In the genomic region with DNA sequence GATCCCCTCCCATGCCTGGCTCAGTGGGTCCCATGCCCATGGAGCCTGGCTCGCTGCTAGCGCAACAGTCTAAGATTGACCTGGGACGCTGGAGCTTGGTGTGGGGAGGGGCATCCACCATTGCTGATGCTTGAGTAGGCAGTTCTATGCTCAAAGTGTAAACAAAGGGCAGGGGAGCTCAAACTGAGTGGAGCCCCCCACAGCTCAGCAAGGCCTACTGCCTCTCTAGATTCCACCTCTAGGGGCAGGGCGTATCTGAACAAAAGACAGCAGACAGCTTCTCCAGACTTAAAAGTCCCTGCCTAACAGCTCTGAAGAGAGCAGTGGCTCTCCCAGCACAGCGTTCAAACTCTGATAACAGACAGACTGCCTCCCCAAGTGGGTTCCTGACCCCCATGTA, we compare ENCODE assay signal across 29 cellular contexts. TPM values are rescaled to one million over a fixed set of nuclear protein-coding genes. Genes with fewer than 3 reads are reported as not detected.
"Had no signal": no experiment of that assay in that cellular context is flagged by ENCODE, and none has a peak within 500 bp of the region (broad histone marks: within the 10 kb centered on the region; RNA-seq: fewer than 3 reads in every experiment).

No MANE protein-coding gene starts in this region.

- H3K4me1 Mint-ChIP-seq: activated CD4-positive, alpha-beta memory T cell treated with anti-CD3 and anti-CD28 coated beads, Interleukin-2, amount 10 ng/mL, durations not matched to agents 7 days and 5 days; activated CD4-positive, alpha-beta T cell treated with anti-CD3 and anti-CD28 coated beads, Interleukin-2, amount 10 ng/mL, durations not matched to agents 7 days and 5 days; activated T-helper 17 cell treated with anti-CD3 and anti-CD28 coated beads, Interleukin-2, amount 50 U/mL, for 72 hours; central memory CD8-positive, alpha-beta T cell had no signal

- H3K4me3 ChIP-seq: coronary artery, dorsolateral prefrontal cortex, esophagus muscularis mucosa, gastroesophageal sphincter had no signal

- H3K9me3 ChIP-seq: esophagus muscularis mucosa, gastroesophageal sphincter had no signal

- H3K27ac ChIP-seq: brain microvascular endothelial cell, coronary artery, dorsolateral prefrontal cortex, esophagus muscularis mucosa, gastroesophageal sphincter had no signal

- H3K4me3 Mint-ChIP-seq: activated CD4-positive, alpha-beta memory T cell treated with anti-CD3 and anti-CD28 coated beads, Interleukin-2, amount 10 ng/mL, durations not matched to agents 7 days and 5 days; activated CD4-positive, alpha-beta T cell treated with anti-CD3 and anti-CD28 coated beads, Interleukin-2, amount 10 ng/mL, durations not matched to agents 7 days and 5 days; activated naive CD8-positive, alpha-beta T cell; activated T-cell treated with anti-CD3 and anti-CD28 coated beads, Interleukin-2, amount 50 U/mL, for 4 hours; activated T-helper 17 cell treated with anti-CD3 and anti-CD28 coated beads, Interleukin-2, amount 50 U/mL, for 72 hours; central memory CD8-positive, alpha-beta T cell; dendritic cell treated with granulocyte-macrophage colony-stimulating factor and Interleukin-4, amounts not matched to agents 40 ng/mL and 50 ng/mL, for 4 days had no signal

- H3K27me3 ChIP-seq: brain microvascular endothelial cell had no signal

- H3K9me3 Mint-ChIP-seq: activated CD4-positive, alpha-beta memory T cell treated with anti-CD3 and anti-CD28 coated beads, Interleukin-2, amount 10 ng/mL, durations not matched to agents 7 days and 5 days; activated CD4-positive, alpha-beta T cell treated with anti-CD3 and anti-CD28 coated beads, Interleukin-2, amount 10 ng/mL, durations not matched to agents 7 days and 5 days; activated T-cell treated with anti-CD3 and anti-CD28 coated beads, Interleukin-2, amount 50 U/mL, for 4 hours; activated T-helper 17 cell treated with anti-CD3 and anti-CD28 coated beads, Interleukin-2, amount 50 U/mL, for 72 hours; central memory CD8-positive, alpha-beta T cell; dendritic cell treated with granulocyte-macrophage colony-stimulating factor and Interleukin-4, amounts not matched to agents 40 ng/mL and 50 ng/mL, for 4 days had no signal

- ATAC-seq: activated T-cell treated with anti-CD3 and anti-CD28 coated beads, Interleukin-2, amount 50 U/mL, for 4 hours; activated T-helper 17 cell treated with anti-CD3 and anti-CD28 coated beads, Interleukin-2, amount 50 U/mL, for 72 hours; gastroesophageal sphincter had no signal

- H3K4me1 ChIP-seq: esophagus muscularis mucosa, gastroesophageal sphincter had no signal

- H3K27ac Mint-ChIP-seq: activated CD4-positive, alpha-beta memory T cell treated with anti-CD3 and anti-CD28 coated beads, Interleukin-2, amount 10 ng/mL, durations not matched to agents 7 days and 5 days; activated CD4-positive, alpha-beta T cell treated with anti-CD3 and anti-CD28 coated beads, Interleukin-2, amount 10 ng/mL, durations not matched to agents 7 days and 5 days; activated naive CD8-positive, alpha-beta T cell; activated T-helper 17 cell treated with anti-CD3 and anti-CD28 coated beads, Interleukin-2, amount 50 U/mL, for 72 hours; dendritic cell treated with granulocyte-macrophage colony-stimulating factor and Interleukin-4, amounts not matched to agents 40 ng/mL and 50 ng/mL, for 4 days had no signal

- H3K36me3 ChIP-seq: brain microvascular endothelial cell, esophagus muscularis mucosa, gastroesophageal sphincter had no signal

- H3K36me3 Mint-ChIP-seq: activated naive CD8-positive, alpha-beta T cell had no signal

- DNase-seq: activated CD4-positive, alpha-beta memory T cell treated with anti-CD3 and anti-CD28 coated beads, Interleukin-2, amount 10 ng/mL, durations not matched to agents 7 days and 5 days; activated CD4-positive, alpha-beta T cell treated with anti-CD3 and anti-CD28 coated beads for 1 hour; activated CD4-positive, alpha-beta T cell treated with anti-CD3 and anti-CD28 coated beads for 4 hours; activated CD4-positive, alpha-beta T cell treated with anti-CD3 and anti-CD28 coated beads, Interleukin-2, amount 10 ng/mL, durations not matched to agents 7 days and 5 days; activated CD4-positive, alpha-beta T cell treated with anti-CD3 and anti-CD28 coated beads, Interleukin-2, amount 50 U/mL, for 4 hours; activated effector memory CD4-positive, alpha-beta T cell treated with Interleukin-2 at 50 U/mL for 16 hours; activated gamma-delta T cell treated with Interleukin-2 at 50 U/mL for 16 hours; activated naive CD4-positive, alpha-beta T cell treated with anti-CD3 and anti-CD28 coated beads, Interleukin-2, amount 50 U/mL, for 16 hours; activated naive CD4-positive, alpha-beta T cell treated with Interleukin-2 at 50 U/mL for 16 hours; activated T-cell treated with anti-CD3 and anti-CD28 coated beads, Interleukin-2, amount 50 U/mL, for 4 hours; amniotic stem cell; anterior cingulate cortex; brain microvascular endothelial cell; dorsolateral prefrontal cortex; effector memory CD4-positive, alpha-beta T cell; erythroblast; foreskin melanocyte; T-helper 2 cell had no signal

RNA-seq across cellular contexts. Expression of a gene that starts 31.2 kb away (rescaled TPM):
- total RNA-seq: activated CD4-positive, alpha-beta memory T cell treated with anti-CD3 and anti-CD28 coated beads, Interleukin-2, amount 10 ng/mL, durations not matched to agents 7 days and 5 days; activated CD4-positive, alpha-beta T cell treated with anti-CD3 and anti-CD28 coated beads, Interleukin-2, amount 10 ng/mL, durations not matched to agents 7 days and 5 days; activated T-cell treated with anti-CD3 and anti-CD28 coated beads, Interleukin-2, amount 50 U/mL, for 4 hours; activated T-helper 17 cell treated with anti-CD3 and anti-CD28 coated beads, Interleukin-2, amount 50 U/mL, for 72 hours; astrocyte; bronchial epithelial cell; gastroesophageal sphincter; glomerular endothelial cell; T-helper 1 cell treated with Interleukin-12 subunit alpha and Interleukin-12 subunit beta and Interleukin-4 antibody, amounts not matched to agents 30 ng/mL and 1 ng/mL, for 36 hours had no signal
